14 cellular contexts compared by ENCODE assay signal in genomic region chr3:64152100-64152499, GRCh38.
DNase-seq lines count a peak whose midpoint lies in the region; TF ChIP-seq lines count a peak whose summit lies in the region.
"Had no signal": no experiment of that assay in that cellular context is flagged by ENCODE, and none has a peak within 500 bp of the region (broad histone marks: within the 10 kb centered on the region; RNA-seq: fewer than 3 reads in every experiment).

No MANE protein-coding gene starts in this region.

- TF ChIP-seq CTCF in left ventricle myocardium inferior (IDR thresholded peaks at IDR 0.05; ENCODE audit: borderline replicate concordance) (no peak), epithelial cell of esophagus (IDR thresholded peaks at IDR 0.05; ENCODE audit: insufficient read depth, low read depth, low read length, missing control alignments) (no peak), uterus (IDR thresholded peaks at IDR 0.05) (no peak), endothelial cell (IDR thresholded peaks at IDR 0.05; ENCODE audit: unreplicated experiment) (no peak)

- intact Hi-C loops in left ventricle myocardium inferior (cut with micrococcal nuclease) (no loop called here), cardiac septum (cut with DNase I) (no loop called here), uterus (cut with DNase I; ENCODE audit: low total_unique reads) (no loop called here)

- no peaks in the 10 kb centered on the region for H3K27me3 ChIP-seq in left ventricle myocardium inferior (ENCODE audit: low read depth)
- no peaks in the 10 kb centered on the region for H3K27me3 ChIP-seq in uterus

- H3K4me1 Mint-ChIP-seq in endothelial cell (ENCODE audit: unreplicated experiment) = no peaks in the 10 kb centered on the region
- H3K4me1 Mint-ChIP-seq: activated naive CD4-positive, alpha-beta T cell treated with anti-CD3 and anti-CD28 coated beads, Interleukin-2, amount 50 U/mL, for 24 hours had no signal

- H3K36me3 Mint-ChIP-seq in endothelial cell (ENCODE audit: low read depth, unreplicated experiment) = peaks cover 19% of the 10 kb centered on the region
- H3K36me3 Mint-ChIP-seq: activated naive CD4-positive, alpha-beta T cell treated with anti-CD3 and anti-CD28 coated beads, Interleukin-2, amount 50 U/mL, for 24 hours had no signal

- H3K4me3 Mint-ChIP-seq in endothelial cell (ENCODE audit: unreplicated experiment) = no peak overlapping the region
- H3K4me3 Mint-ChIP-seq: activated CD8-positive, alpha-beta T cell treated with anti-CD3 and anti-CD28 coated beads for 36 hours; activated naive CD4-positive, alpha-beta T cell treated with anti-CD3 and anti-CD28 coated beads, Interleukin-2, amount 50 U/mL, for 24 hours had no signal

- H3K9me3 ChIP-seq in left ventricle myocardium inferior (replicated peaks) = peaks cover 8% of the 10 kb centered on the region
- H3K9me3 ChIP-seq in uterus = no peaks in the 10 kb centered on the region

- no peaks in the 10 kb centered on the region for H3K9me3 Mint-ChIP-seq in endothelial cell (ENCODE audit: unreplicated experiment)
- H3K9me3 Mint-ChIP-seq: activated CD8-positive, alpha-beta T cell treated with anti-CD3 and anti-CD28 coated beads for 36 hours; activated naive CD4-positive, alpha-beta T cell treated with anti-CD3 and anti-CD28 coated beads, Interleukin-2, amount 50 U/mL, for 24 hours had no signal

- no peak overlapping the region for H3K4me3 ChIP-seq in left ventricle myocardium inferior
- no peak overlapping the region for H3K4me3 ChIP-seq in epithelial cell of esophagus (ENCODE audit: low read length)
- no peak overlapping the region for H3K4me3 ChIP-seq in uterus

- H3K36me3 ChIP-seq in left ventricle myocardium inferior = peaks cover 38% of the 10 kb centered on the region
- no peaks in the 10 kb centered on the region for H3K36me3 ChIP-seq in uterus

- no peak overlapping the region for H3K27ac Mint-ChIP-seq in endothelial cell (ENCODE audit: unreplicated experiment)
- H3K27ac Mint-ChIP-seq: activated CD8-positive, alpha-beta T cell treated with anti-CD3 and anti-CD28 coated beads for 36 hours; activated naive CD4-positive, alpha-beta T cell treated with anti-CD3 and anti-CD28 coated beads, Interleukin-2, amount 50 U/mL, for 24 hours had no signal

- DNase-seq in left ventricle myocardium inferior (no peak), cardiac septum (ENCODE audit: low spot score) (no peak), epithelial cell of esophagus (ENCODE audit: low read depth) (peak; percentile 90), mucosa of gallbladder (ENCODE audit: low spot score) (peak; percentile 19), uterus (peak; percentile 46 to 79), endothelial cell (ENCODE audit: low spot score) (no peak), NCI-H2196 (lab: John Stamatoyannopoulos, UW; ENCODE audit: unreplicated experiment) (no peak), NCI-H146 (lab: John Stamatoyannopoulos, UW) (no peak)
- DNase-seq: activated CD8-positive, alpha-beta T cell treated with anti-CD3 and anti-CD28 coated beads for 36 hours; effector memory CD4-positive, alpha-beta T cell; islet precursor cell; T-helper 1 cell had no signal

- H3K27ac ChIP-seq in left ventricle myocardium inferior (replicated peaks) (peak overlapping the region; percentile 82), uterus (peak overlapping the region; percentile 32 to 74)
- H3K27ac ChIP-seq: parathyroid adenoma had no signal

- H3K4me1 ChIP-seq in left ventricle myocardium inferior (peaks cover 40% of the 10 kb centered on the region), uterus (peaks cover 0 to 5% of the 10 kb centered on the region in 2 donors)
- H3K4me1 ChIP-seq: parathyroid adenoma had no signal

- no peak for TF ChIP-seq POLR2A in uterus (IDR thresholded peaks at IDR 0.05)

- H3K27me3 Mint-ChIP-seq in endothelial cell (ENCODE audit: unreplicated experiment) = peaks cover 3% of the 10 kb centered on the region

Comparison
In these comparisons a context has a peak if more than half of its experiments do, and no peak if none do; other contexts are left out.
1. DNase-seq: peak in epithelial cell of esophagus (single experiment), mucosa of gallbladder (single experiment) and uterus (2 of 2); none in left ventricle myocardium inferior (single experiment), cardiac septum (single experiment), endothelial cell (single experiment), NCI-H2196 (single experiment) and NCI-H146 (single experiment).